1 cellular context compared by ENCODE assay signal in the genomic region with DNA sequence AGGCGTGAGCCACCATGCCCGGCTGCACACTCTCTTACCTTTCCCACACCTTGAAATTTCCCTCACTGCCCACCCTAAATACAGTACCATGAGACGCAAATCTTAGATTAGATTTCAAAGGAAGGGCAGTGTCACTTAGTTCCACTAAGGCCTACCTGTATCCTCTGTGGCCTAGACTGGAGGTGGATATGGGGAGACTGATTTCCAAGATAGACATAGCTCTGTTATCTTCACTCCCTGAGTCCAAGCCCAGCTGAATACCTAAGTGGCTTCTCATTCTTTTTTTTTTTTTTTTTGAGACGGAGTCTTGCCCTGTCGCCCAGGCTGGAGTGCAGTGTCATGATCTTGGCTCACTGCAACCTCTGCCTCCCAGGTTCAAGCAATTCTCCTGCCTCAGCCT.
TF ChIP-seq lines count a peak whose summit lies in the region.

No MANE protein-coding gene starts in this region.

TF ChIP-seq in GM23338, 12 proteins besides CTCF, POLR2A, EP300 and RAD21 (continued from another document):
- no peak for TF ChIP-seq ZNF462 (CRISPR knock-in tag; IDR thresholded peaks at IDR 0.05)
- TF ChIP-seq, protein P1, sequence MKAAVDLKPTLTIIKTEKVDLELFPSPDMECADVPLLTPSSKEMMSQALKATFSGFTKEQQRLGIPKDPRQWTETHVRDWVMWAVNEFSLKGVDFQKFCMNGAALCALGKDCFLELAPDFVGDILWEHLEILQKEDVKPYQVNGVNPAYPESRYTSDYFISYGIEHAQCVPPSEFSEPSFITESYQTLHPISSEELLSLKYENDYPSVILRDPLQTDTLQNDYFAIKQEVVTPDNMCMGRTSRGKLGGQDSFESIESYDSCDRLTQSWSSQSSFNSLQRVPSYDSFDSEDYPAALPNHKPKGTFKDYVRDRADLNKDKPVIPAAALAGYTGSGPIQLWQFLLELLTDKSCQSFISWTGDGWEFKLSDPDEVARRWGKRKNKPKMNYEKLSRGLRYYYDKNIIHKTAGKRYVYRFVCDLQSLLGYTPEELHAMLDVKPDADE (IDR thresholded peaks at IDR 0.05) = no peak
